ENCODE assay signal across 8 cellular contexts in genomic region chrX:154097597-154098541, GRCh38. TPM values are rescaled to one million over a fixed set of nuclear protein-coding genes. Genes with fewer than 3 reads are reported as not detected.
A peak's percentile ranks its signal among the peaks of the same experiment; 100 is the strongest.
DNase-seq lines count a peak whose midpoint lies in the region; ATAC-seq and TF ChIP-seq lines count a peak whose summit lies in the region.

Gene MECP2 (minus strand): TSS chrX:154097717.

- intact Hi-C loops in heart left ventricle (cut with DNase I) (loop anchor here in 3 of 10 donors (2.0 to 10.0 kb wide), 4 partner anchors 53 to 126 kb away; partner anchors contain the start of genes HCFC1 (in 1 of the 3) and TMEM187 (in 1 of the 3)), transverse colon (cut with DNase I; ENCODE audit: low total_unique reads) (no loop called here)

- H3K36me3 Mint-ChIP-seq in T-cell = peaks cover 4% of the 10 kb centered on the region

- CTCF ChIA-PET in T-cell (lab: Charles Lee) = no interaction called here

- DNase-seq in NCI-H1436 (lab: John Stamatoyannopoulos, UW) (peak; percentile 96), T-cell (peak; percentile 69 to 89 (median 82)), heart left ventricle (peak; percentile 91 to 94 (median 92)), pons (ENCODE audit: low spot score) (peak; percentile 90), transverse colon (peak; percentile 94)

- peaks cover 0 to 41% (median 26%) of the 10 kb centered on the region in 12 donors for H3K4me1 ChIP-seq in heart left ventricle
- H3K4me1 ChIP-seq in transverse colon = peaks cover 0 to 29% (median 7%) of the 10 kb centered on the region in 4 donors

- H3K27ac ChIP-seq in adipose tissue (ENCODE audit: low read depth, low read length) (peak within 1 kb of the TSS; percentile 66), heart left ventricle (peak within 1 kb of the TSS; percentile 90 to 99 (median 96)), transverse colon (peak within 1 kb of the TSS; percentile 93 to 99 (median 98))

- no peak for TF ChIP-seq POLR2A in heart left ventricle (IDR thresholded peaks at IDR 0.05)
- no peak for TF ChIP-seq POLR2A in transverse colon (IDR thresholded peaks at IDR 0.05)

- peak within 1 kb of the TSS; percentile 66 for H3K4me3 ChIP-seq in GM12875 (ENCODE audit: low read depth, low read length)
- H3K4me3 ChIP-seq in heart left ventricle = peak within 1 kb of the TSS; percentile 54 to 94 (median 78)
- peak within 1 kb of the TSS; percentile 80 to 94 (median 84) for H3K4me3 ChIP-seq in transverse colon

- H3K4me3 Mint-ChIP-seq in T-cell = peak within 1 kb of the TSS; percentile 90 to 95 (median 93)

- in situ Hi-C loops in transverse colon (cut with MboI; ENCODE audit: low pct_ligation_motif_present in 1 of 4, low pct_unique_long_range_greater_than_20kb in 1 of 4, low sequenced_read_pairs in 3 of 4) = no loop called here

- H3K36me3 ChIP-seq in heart left ventricle (no peaks in the 10 kb centered on the region), transverse colon (no peaks in the 10 kb centered on the region)

- H3K27me3 ChIP-seq in heart left ventricle (peaks cover 0 to 32% (median 0%) of the 10 kb centered on the region in 9 donors), transverse colon (no peaks in the 10 kb centered on the region)

- peak within 1 kb of the TSS; percentile 92 to 94 for H3K27ac Mint-ChIP-seq in T-cell

- peaks cover 5 to 15% of the 10 kb centered on the region in 2 donors for H3K27me3 Mint-ChIP-seq in T-cell

- H3K9me3 Mint-ChIP-seq in T-cell = no peaks in the 10 kb centered on the region

- WGBS in adipose tissue, 3 donors = 6 to 34% (median 10%) methylated on average over 35 to 62 of the region's 74 CpGs
- WGBS in heart left ventricle, 4 donors = 4 to 51% (median 21%) methylated on average over 39 to 71 of the region's 74 CpGs
- 53% methylated on average over 68 of the region's 74 CpGs; no CpG with 5 or more reads in 1 of the 2 donors for WGBS in transverse colon (ENCODE audit: low coverage in 1 of 2), 2 donors

- ATAC-seq in HG02798 (IDR thresholded peaks at IDR 0.05; ENCODE audit: poor library complexity, unreplicated experiment) = peak; percentile 93
- peak; percentile 87 to 95 (median 89) for ATAC-seq in T-cell (replicated peaks in 1 of 4)
- peak; percentile 82 to 95 (median 93) for ATAC-seq in heart left ventricle

- POLR2A ChIA-PET in T-cell (lab: Charles Lee) = no interaction called here

- no peaks in the 10 kb centered on the region for H3K9me3 ChIP-seq in heart left ventricle
- H3K9me3 ChIP-seq in transverse colon = no peaks in the 10 kb centered on the region

- TF ChIP-seq CTCF in GM12875 (IDR thresholded peaks at IDR 0.05; ENCODE audit: borderline replicate concordance, insufficient read depth, low read depth, low read length) (no peak), heart left ventricle (IDR thresholded peaks at IDR 0.05) (no peak), transverse colon (IDR thresholded peaks at IDR 0.05) (no peak)

- no peak for TF ChIP-seq EP300 in transverse colon (IDR thresholded peaks at IDR 0.05; ENCODE audit: low read depth)

- H3K4me1 Mint-ChIP-seq in T-cell = peaks cover 31 to 39% (median 38%) of the 10 kb centered on the region in 3 donors

RNA-seq across cellular contexts. Expression of gene MECP2, which starts in this region (rescaled TPM):
- total RNA-seq in T-cell = 100 to 1,000 TPM in 3 of 5 donors, 10 to 100 TPM in 2; 84.9 to 129 (median 100) TPM
- polyA plus RNA-seq in adipose tissue = 10 to 100 TPM in 2 of 3 donors, 1 to 10 TPM in 1; 7.6 to 15.5 (median 13.3) TPM
- 10 to 100 TPM; 24.6 to 83.3 (median 37.1) TPM for total RNA-seq in heart left ventricle
- 10 to 100 TPM; 22.7 to 28.6 TPM for polyA plus RNA-seq in heart left ventricle
- total RNA-seq in transverse colon = 10 to 100 TPM; 22.1 to 53.1 (median 37.8) TPM

Comparison
In these comparisons a context has a peak if more than half of its experiments do, and no peak if none do; other contexts are left out.
1. Peak in every context shown above with its lines: DNase-seq, ATAC-seq, H3K4me3 ChIP-seq and H3K27ac ChIP-seq.